Comparison of ENCODE assay signal across 13 cellular contexts in genomic region chr21:35075546-35075945, GRCh38. TPM values are rescaled to one million over a fixed set of nuclear protein-coding genes. Genes with fewer than 3 reads are reported as not detected.
DNase-seq lines count a peak whose midpoint lies in the region; ATAC-seq lines count a peak whose summit lies in the region.
"Had no signal": no experiment of that assay in that cellular context is flagged by ENCODE, and none has a peak within 500 bp of the region (broad histone marks: within the 10 kb centered on the region; RNA-seq: fewer than 3 reads in every experiment).

No MANE protein-coding gene starts in this region.

- ATAC-seq in GM18861 (IDR thresholded peaks at IDR 0.05; ENCODE audit: unreplicated experiment): no peak

- DNase-seq in AG08395 (ENCODE audit: low spot score) (peak; percentile 48), GM03348 (ENCODE audit: low spot score) (peak; percentile 49), T1000 (lab: John Stamatoyannopoulos, UW) (peak; percentile 40), iris pigment epithelial cell (ENCODE audit: low read depth) (peak; percentile 98), SHP77 treated with DMSO at 0.1 percent for 48 hours (lab: John Stamatoyannopoulos, UW) (no peak), ureter (ENCODE audit: low spot score) (no peak), AML-193 (lab: John Stamatoyannopoulos, UW) (no peak)
- DNase-seq: cortex of kidney; DMS153; GOT3; NCI-H1105; stimulated activated CD4-positive, alpha-beta T cell treated with anti-CD3 and anti-CD28 coated beads, Interleukin-4, amount 100 ng/mL, for 24 hours had no signal

RNA-seq across cellular contexts. Expression of gene RUNX1, which starts 26.4 kb away (rescaled TPM):
- total RNA-seq in ureter: 84.0 TPM

Comparison
In these comparisons a context has a peak if more than half of its experiments do, and no peak if none do; other contexts are left out.
1. DNase-seq: peak in AG08395 (single experiment), GM03348 (single experiment), T1000 (single experiment) and iris pigment epithelial cell (single experiment); none in SHP77 treated with DMSO at 0.1 percent for 48 hours (single experiment), ureter (single experiment) and AML-193 (0 of 2).